Comparison of ENCODE assay signal across 19 cellular contexts in genomic region chr6:149356081-149356750, GRCh38. TPM values are rescaled to one million over a fixed set of nuclear protein-coding genes. Genes with fewer than 3 reads are reported as not detected.
A peak's percentile ranks its signal among the peaks of the same experiment; 100 is the strongest.
DNase-seq lines count a peak whose midpoint lies in the region; ATAC-seq and TF ChIP-seq lines count a peak whose summit lies in the region.
"Had no signal": no experiment of that assay in that cellular context is flagged by ENCODE, and none has a peak within 500 bp of the region (broad histone marks: within the 10 kb centered on the region; RNA-seq: fewer than 3 reads in every experiment).

No MANE protein-coding gene starts in this region.

- H3K18ac ChIP-seq in trophoblast cell (ENCODE audit: low read length), result no peak overlapping the region

- peak overlapping the region; percentile 66 for H3K9ac ChIP-seq in trophoblast cell (ENCODE audit: low read length)
- H3K9ac ChIP-seq: KMS-11 had no signal

- no peak overlapping the region for H3K27ac ChIP-seq in CD8-positive, alpha-beta memory T cell (ENCODE audit: low read depth, low read length)
- H3K27ac ChIP-seq in GM23338 (ENCODE audit: low read depth) (peak overlapping the region; percentile 14; the same call in 1 of the 2 replicates), trophoblast cell (ENCODE audit: low read depth, low read length) (no peak overlapping the region), tibial nerve (no peak overlapping the region)
- H3K27ac ChIP-seq: KMS-11 had no signal

- no peak overlapping the region for H2AFZ ChIP-seq in GM23338
- H2AFZ ChIP-seq in trophoblast cell (ENCODE audit: insufficient read depth, low read length, poor library complexity), result no peak overlapping the region

- H3K4me2 ChIP-seq in GM23338, result no peak overlapping the region
- no peak overlapping the region for H3K4me2 ChIP-seq in trophoblast cell (ENCODE audit: low read length)
- H3K4me2 ChIP-seq: KMS-11 had no signal

- WGBS in trophoblast cell (ENCODE audit: extremely low coverage, insufficient coverage, insufficient read length), result no CpG with 5 or more reads among the region's 6 CpGs
- WGBS in tibial nerve, 2 donors, result 81 to 83% methylated on average over 6 of the region's 6 CpGs

- no peaks in the 10 kb centered on the region for H3K36me3 ChIP-seq in CD8-positive, alpha-beta memory T cell (ENCODE audit: insufficient read depth, low read length)
- H3K36me3 ChIP-seq in GM23338 (ENCODE audit: insufficient read depth) (no peaks in the 10 kb centered on the region), trophoblast cell (ENCODE audit: control insufficient read depth in 1 of 2, insufficient read depth in 2 of 2, low read length in 2 of 2) (no peaks in the 10 kb centered on the region), tibial nerve (no peaks in the 10 kb centered on the region)

- H3K4me1 Mint-ChIP-seq in activated T-cell treated with anti-CD3 and anti-CD28 coated beads, Interleukin-2, amount 50 U/mL, for 4 hours (ENCODE audit: low read depth), result peaks cover 75% of the 10 kb centered on the region
- peaks cover 64 to 91% (median 91%) of the 10 kb centered on the region in 3 donors for H3K4me1 Mint-ChIP-seq in CD8-positive, alpha-beta memory T cell
- H3K4me1 Mint-ChIP-seq in GM23338, result peaks cover 20% of the 10 kb centered on the region

- no peak overlapping the region for H4K12ac ChIP-seq in trophoblast cell (ENCODE audit: low read depth, low read length)

- H2BK5ac ChIP-seq in trophoblast cell (ENCODE audit: low read depth, low read length, poor library complexity), result no peak overlapping the region

- H3K36me3 Mint-ChIP-seq in activated T-cell treated with anti-CD3 and anti-CD28 coated beads, Interleukin-2, amount 50 U/mL, for 4 hours (ENCODE audit: insufficient read depth), result peaks cover 22% of the 10 kb centered on the region
- H3K36me3 Mint-ChIP-seq in CD8-positive, alpha-beta memory T cell, result peaks cover 0 to 36% (median 0%) of the 10 kb centered on the region in 3 donors
- peaks cover 4% of the 10 kb centered on the region; the same call in 2 of the 3 replicates for H3K36me3 Mint-ChIP-seq in GM23338 (ENCODE audit: low read depth)

- DNase-seq in activated T-cell treated with anti-CD3 and anti-CD28 coated beads, Interleukin-2, amount 50 U/mL, for 4 hours, result no peak
- DNase-seq in activated T-cell treated with anti-CD3 and anti-CD28 coated beads for 4 hours (no peak), GM23338 (ENCODE audit: low spot score) (no peak), trophoblast cell (no peak), occipital lobe (lab: John Stamatoyannopoulos, UW) (no peak), tibial nerve (ENCODE audit: low spot score in 2 of 2) (no peak)
- no peak for DNase-seq in CD8-positive, alpha-beta memory T cell
- DNase-seq: DMS79 treated with DMSO at 0.1 percent for 48 hours, NCI-H1436 treated with DMSO at 0.1 percent for 48 hours, NCI-H2029 treated with DMSO at 0.1 percent for 48 hours, NCI-H2171 treated with DMSO at 0.1 percent for 48 hours, NCI-H446 treated with DMSO at 0.1 percent for 48 hours, OCI-M1, SIG-M5 had no signal

- H3K14ac ChIP-seq in trophoblast cell (ENCODE audit: low read length), result no peak overlapping the region

- TF ChIP-seq POLR2A in tibial nerve (IDR thresholded peaks at IDR 0.05), result no peak

- no peak overlapping the region for H4K8ac ChIP-seq in trophoblast cell (ENCODE audit: low read depth, low read length)

- no peaks in the 10 kb centered on the region for H3K9me3 ChIP-seq in CD8-positive, alpha-beta memory T cell (ENCODE audit: low read length)
- H3K9me3 ChIP-seq in trophoblast cell (ENCODE audit: insufficient read depth, low read depth, low read length), result no peaks in the 10 kb centered on the region
- H3K9me3 ChIP-seq in tibial nerve, result no peaks in the 10 kb centered on the region

- H3K79me2 ChIP-seq in GM23338 (replicated peaks; ENCODE audit: insufficient read depth) (peaks cover 100% of the 10 kb centered on the region), trophoblast cell (ENCODE audit: control insufficient read depth, insufficient read depth, low read length, poor library complexity) (peaks cover 4% of the 10 kb centered on the region)

- H3K79me1 ChIP-seq in trophoblast cell (ENCODE audit: low read length), result no peaks in the 10 kb centered on the region

- no peak overlapping the region for H4K91ac ChIP-seq in trophoblast cell (ENCODE audit: low read depth, low read length)

- no peak for TF ChIP-seq CTCF in GM23338 (conservative IDR thresholded peaks at IDR 0.05; ENCODE audit: low read depth in 2 of 2)
- no peak for TF ChIP-seq CTCF in tibial nerve (IDR thresholded peaks at IDR 0.05)

- peaks cover 3% of the 10 kb centered on the region for H3K9me3 Mint-ChIP-seq in activated T-cell treated with anti-CD3 and anti-CD28 coated beads, Interleukin-2, amount 50 U/mL, for 4 hours
- H3K9me3 Mint-ChIP-seq in CD8-positive, alpha-beta memory T cell, result no peaks in the 10 kb centered on the region
- no peaks in the 10 kb centered on the region for H3K9me3 Mint-ChIP-seq in GM23338

- peak overlapping the region; percentile 29 for H3K4ac ChIP-seq in trophoblast cell (ENCODE audit: low read depth, low read length)

- H2BK120ac ChIP-seq in trophoblast cell (ENCODE audit: insufficient read depth, low read length, poor library complexity), result no peak overlapping the region

- ATAC-seq in activated T-cell treated with anti-CD3 and anti-CD28 coated beads, Interleukin-2, amount 50 U/mL, for 4 hours, result peak; percentile 39 to 50
- no peak; the same call in 2 of the 3 replicates for ATAC-seq in GM23338
- ATAC-seq: GM12878, HepG2 had no signal

- POLR2A ChIA-PET in CD8-positive, alpha-beta memory T cell (lab: Charles Lee), result no interaction called here

- no peak overlapping the region for H3K4me3 ChIP-seq in CD8-positive, alpha-beta memory T cell (ENCODE audit: low read length)
- no peak overlapping the region for H3K4me3 ChIP-seq in GM23338
- no peak overlapping the region for H3K4me3 ChIP-seq in trophoblast cell (ENCODE audit: low read depth, low read length)
- no peak overlapping the region for H3K4me3 ChIP-seq in tibial nerve
- H3K4me3 ChIP-seq: GM12878 had no signal

- H3K27me3 Mint-ChIP-seq in activated T-cell treated with anti-CD3 and anti-CD28 coated beads, Interleukin-2, amount 50 U/mL, for 4 hours (ENCODE audit: low read depth), result no peaks in the 10 kb centered on the region
- H3K27me3 Mint-ChIP-seq in CD8-positive, alpha-beta memory T cell, result no peaks in the 10 kb centered on the region
- no peaks in the 10 kb centered on the region for H3K27me3 Mint-ChIP-seq in GM23338 (ENCODE audit: insufficient read depth, low read depth, poor library complexity)

- no peaks in the 10 kb centered on the region for H3F3A ChIP-seq in GM23338 (replicated peaks; ENCODE audit: low read depth)

- peak overlapping the region in 6 of 8 donors; percentile 7 to 54 (median 38) for H3K27ac Mint-ChIP-seq in CD8-positive, alpha-beta memory T cell
- no peak overlapping the region for H3K27ac Mint-ChIP-seq in GM23338

- no peak for TF ChIP-seq EP300 in tibial nerve (IDR thresholded peaks at IDR 0.05)

- no peak overlapping the region for H2BK12ac ChIP-seq in trophoblast cell (ENCODE audit: low read length)

- H3K27me3 ChIP-seq in CD8-positive, alpha-beta memory T cell (ENCODE audit: insufficient read depth, low read length, poor library complexity, severe bottlenecking), result no peaks in the 10 kb centered on the region
- no peaks in the 10 kb centered on the region for H3K27me3 ChIP-seq in GM23338 (ENCODE audit: insufficient read depth)
- H3K27me3 ChIP-seq in trophoblast cell (ENCODE audit: insufficient read depth, low read length), result no peaks in the 10 kb centered on the region
- H3K27me3 ChIP-seq in tibial nerve, result no peaks in the 10 kb centered on the region

- H3K9me2 ChIP-seq in GM23338 (ENCODE audit: insufficient read depth), result no peaks in the 10 kb centered on the region

- H2AK5ac ChIP-seq in trophoblast cell (ENCODE audit: low read length), result no peak overlapping the region

- H3K4me3 Mint-ChIP-seq in activated T-cell treated with anti-CD3 and anti-CD28 coated beads, Interleukin-2, amount 50 U/mL, for 4 hours, result no peak overlapping the region
- no peak overlapping the region for H3K4me3 Mint-ChIP-seq in CD8-positive, alpha-beta memory T cell
- H3K4me3 Mint-ChIP-seq in GM23338, result no peak overlapping the region

- H3K4me1 ChIP-seq in CD8-positive, alpha-beta memory T cell (ENCODE audit: insufficient read depth, low read length), result peaks cover 44% of the 10 kb centered on the region
- H3K4me1 ChIP-seq in GM23338 (ENCODE audit: insufficient read depth), result peaks cover 21% of the 10 kb centered on the region
- no peaks in the 10 kb centered on the region for H3K4me1 ChIP-seq in trophoblast cell (ENCODE audit: control insufficient read depth in 1 of 2, insufficient read depth in 2 of 2, low read length in 2 of 2)
- H3K4me1 ChIP-seq in tibial nerve, result peaks cover 0 to 31% (median 6%) of the 10 kb centered on the region in 4 donors

- peaks cover 24% of the 10 kb centered on the region for H4K20me1 ChIP-seq in GM23338 (replicated peaks; ENCODE audit: insufficient read depth)

- no peak overlapping the region for H3K23ac ChIP-seq in trophoblast cell (ENCODE audit: low read length)

- CTCF ChIA-PET in CD8-positive, alpha-beta memory T cell (lab: Charles Lee), result no interaction called here

RNA-seq across cellular contexts. Expression of gene TAB2, which starts 38.7 kb away (rescaled TPM):
- total RNA-seq in activated T-cell treated with anti-CD3 and anti-CD28 coated beads, Interleukin-2, amount 50 U/mL, for 4 hours, result 10 to 100 TPM; 69.7 to 84.9 (median 77.4) TPM
- 100 to 1,000 TPM; 103 to 109 TPM for total RNA-seq in CD8-positive, alpha-beta memory T cell
- 16.6 TPM for polyA plus RNA-seq in CD8-positive, alpha-beta memory T cell
- total RNA-seq in GM23338 (2014; rRNA removed; shearing (Covaris generic)), result 59.2 and 65.5 TPM in 2 replicates
- polyA plus RNA-seq in GM23338 (2016; fragmentation: Nextera tagmentation; extraction: Ambion mirVana), result 19.8 and 21.7 TPM in 2 replicates
- 59.5 and 60.1 TPM in 2 replicates for polyA plus RNA-seq in trophoblast cell (2013)
- 43.4 TPM for total RNA-seq in occipital lobe
- total RNA-seq in tibial nerve, result 100 to 1,000 TPM in 1 of 4 donors, 10 to 100 TPM in 3; 57.5 to 101 (median 74.7) TPM

RNA-seq across cellular contexts. Expression of gene SUMO4, which starts 43.8 kb away (rescaled TPM):
- total RNA-seq in activated T-cell treated with anti-CD3 and anti-CD28 coated beads, Interleukin-2, amount 50 U/mL, for 4 hours, result 1 to 10 TPM; 2.6 to 3.0 (median 2.7) TPM
- total RNA-seq in CD8-positive, alpha-beta memory T cell, result 1 to 10 TPM; 3.7 to 3.9 TPM
- 0.48 TPM for polyA plus RNA-seq in CD8-positive, alpha-beta memory T cell
- total RNA-seq in GM23338 (2014; rRNA removed; shearing (Covaris generic)), result 0.74 and 1.9 TPM in 2 replicates
- polyA plus RNA-seq in GM23338 (2016; fragmentation: Nextera tagmentation; extraction: Ambion mirVana), result 1.2 and 2.1 TPM in 2 replicates
- polyA plus RNA-seq in trophoblast cell (2013), result 0.25 and 0.29 TPM in 2 replicates
- total RNA-seq in occipital lobe (7.3 TPM), tibial nerve (1 to 10 TPM; 4.9 to 6.9 (median 6.7) TPM)
- total RNA-seq: G401, M059J had no signal
